Comparison of ENCODE assay signal across 8 cellular contexts in genomic region chr14:69090187-69090789, GRCh38.
DNase-seq lines count a peak whose midpoint lies in the region; TF ChIP-seq lines count a peak whose summit lies in the region.

No MANE protein-coding gene starts in this region.

- H3K27ac Mint-ChIP-seq in neural crest cell (ENCODE audit: unreplicated experiment) = no peak overlapping the region
- H3K27ac Mint-ChIP-seq in activated T-helper 1 cell treated with anti-CD3 and anti-CD28 coated beads, Interleukin-12 subunit alpha, Interleukin-12 subunit beta, Interleukin-2, Interleukin-4 antibody, amounts not matched to agents 30 ng/mL and 10 ng/mL and 1 ng/mL, durations not matched to agents 14 hours and 24 hours and 36 hours = no peak overlapping the region

- peak; percentile 24 for DNase-seq in CD1c-positive myeloid dendritic cell (ENCODE audit: extremely low spot score)
- DNase-seq in GM20000 (ENCODE audit: low spot score) = no peak
- DNase-seq in RPMI8226 = peak; percentile 20
- DNase-seq in dermis blood vessel endothelial cell = peak; percentile 79
- DNase-seq in neural crest cell (ENCODE audit: low read depth, low spot score) = no peak
- DNase-seq in amniotic stem cell (lab: John Stamatoyannopoulos, UW) = no peak
- DNase-seq in globus pallidus (ENCODE audit: low spot score) = no peak
- DNase-seq in activated T-helper 1 cell treated with anti-CD3 and anti-CD28 coated beads, Interleukin-12 subunit alpha, Interleukin-12 subunit beta, Interleukin-2, Interleukin-4 antibody, amounts not matched to agents 30 ng/mL and 10 ng/mL and 1 ng/mL, durations not matched to agents 14 hours and 24 hours and 36 hours (ENCODE audit: low spot score) = no peak

- H3K27me3 Mint-ChIP-seq in neural crest cell (ENCODE audit: low read depth) = no peaks in the 10 kb centered on the region
- no peaks in the 10 kb centered on the region for H3K27me3 Mint-ChIP-seq in activated T-helper 1 cell treated with anti-CD3 and anti-CD28 coated beads, Interleukin-12 subunit alpha, Interleukin-12 subunit beta, Interleukin-2, Interleukin-4 antibody, amounts not matched to agents 30 ng/mL and 10 ng/mL and 1 ng/mL, durations not matched to agents 14 hours and 24 hours and 36 hours (ENCODE audit: insufficient read depth)

- intact Hi-C loops in activated T-helper 1 cell treated with anti-CD3 and anti-CD28 coated beads, Interleukin-12 subunit alpha, Interleukin-12 subunit beta, Interleukin-2, Interleukin-4 antibody, amounts not matched to agents 30 ng/mL and 10 ng/mL and 1 ng/mL, durations not matched to agents 14 hours and 24 hours and 36 hours (cut with micrococcal nuclease) = loop anchor here (1.0 kb wide), 2 partner anchors 25 to 112 kb away; no protein-coding TSS in a partner anchor

- peaks cover 21% of the 10 kb centered on the region for H3K4me1 Mint-ChIP-seq in neural crest cell
- peaks cover 21% of the 10 kb centered on the region for H3K4me1 Mint-ChIP-seq in activated T-helper 1 cell treated with anti-CD3 and anti-CD28 coated beads, Interleukin-12 subunit alpha, Interleukin-12 subunit beta, Interleukin-2, Interleukin-4 antibody, amounts not matched to agents 30 ng/mL and 10 ng/mL and 1 ng/mL, durations not matched to agents 14 hours and 24 hours and 36 hours (ENCODE audit: low read depth)

- no peaks in the 10 kb centered on the region for H3K9me3 Mint-ChIP-seq in neural crest cell
- H3K9me3 Mint-ChIP-seq in activated T-helper 1 cell treated with anti-CD3 and anti-CD28 coated beads, Interleukin-12 subunit alpha, Interleukin-12 subunit beta, Interleukin-2, Interleukin-4 antibody, amounts not matched to agents 30 ng/mL and 10 ng/mL and 1 ng/mL, durations not matched to agents 14 hours and 24 hours and 36 hours = no peaks in the 10 kb centered on the region

- peaks cover 6% of the 10 kb centered on the region for H3K36me3 Mint-ChIP-seq in neural crest cell (ENCODE audit: low read depth)
- H3K36me3 Mint-ChIP-seq in activated T-helper 1 cell treated with anti-CD3 and anti-CD28 coated beads, Interleukin-12 subunit alpha, Interleukin-12 subunit beta, Interleukin-2, Interleukin-4 antibody, amounts not matched to agents 30 ng/mL and 10 ng/mL and 1 ng/mL, durations not matched to agents 14 hours and 24 hours and 36 hours (ENCODE audit: low read depth) = peaks cover 24% of the 10 kb centered on the region

- no peak overlapping the region for H3K4me3 Mint-ChIP-seq in neural crest cell
- H3K4me3 Mint-ChIP-seq in activated T-helper 1 cell treated with anti-CD3 and anti-CD28 coated beads, Interleukin-12 subunit alpha, Interleukin-12 subunit beta, Interleukin-2, Interleukin-4 antibody, amounts not matched to agents 30 ng/mL and 10 ng/mL and 1 ng/mL, durations not matched to agents 14 hours and 24 hours and 36 hours = no peak overlapping the region

- TF ChIP-seq CTCF in GM20000 (IDR thresholded peaks at IDR 0.05; ENCODE audit: extremely low read depth, missing control alignments) (peak; percentile 44), neural crest cell (conservative IDR thresholded peaks at IDR 0.05) (peak; percentile 72)

Comparison
In these comparisons a context has a peak if more than half of its experiments do, and no peak if none do; other contexts are left out.
1. DNase-seq: peak in CD1c-positive myeloid dendritic cell (single experiment), RPMI8226 (single experiment) and dermis blood vessel endothelial cell (single experiment); none in GM20000 (single experiment), neural crest cell (single experiment), amniotic stem cell (single experiment), globus pallidus (single experiment) and activated T-helper 1 cell treated with anti-CD3 and anti-CD28 coated beads, Interleukin-12 subunit alpha, Interleukin-12 subunit beta, Interleukin-2, Interleukin-4 antibody, amounts not matched to agents 30 ng/mL and 10 ng/mL and 1 ng/mL, durations not matched to agents 14 hours and 24 hours and 36 hours (single experiment).